ENCODE assay signal across 17 cellular contexts in the genomic region with DNA sequence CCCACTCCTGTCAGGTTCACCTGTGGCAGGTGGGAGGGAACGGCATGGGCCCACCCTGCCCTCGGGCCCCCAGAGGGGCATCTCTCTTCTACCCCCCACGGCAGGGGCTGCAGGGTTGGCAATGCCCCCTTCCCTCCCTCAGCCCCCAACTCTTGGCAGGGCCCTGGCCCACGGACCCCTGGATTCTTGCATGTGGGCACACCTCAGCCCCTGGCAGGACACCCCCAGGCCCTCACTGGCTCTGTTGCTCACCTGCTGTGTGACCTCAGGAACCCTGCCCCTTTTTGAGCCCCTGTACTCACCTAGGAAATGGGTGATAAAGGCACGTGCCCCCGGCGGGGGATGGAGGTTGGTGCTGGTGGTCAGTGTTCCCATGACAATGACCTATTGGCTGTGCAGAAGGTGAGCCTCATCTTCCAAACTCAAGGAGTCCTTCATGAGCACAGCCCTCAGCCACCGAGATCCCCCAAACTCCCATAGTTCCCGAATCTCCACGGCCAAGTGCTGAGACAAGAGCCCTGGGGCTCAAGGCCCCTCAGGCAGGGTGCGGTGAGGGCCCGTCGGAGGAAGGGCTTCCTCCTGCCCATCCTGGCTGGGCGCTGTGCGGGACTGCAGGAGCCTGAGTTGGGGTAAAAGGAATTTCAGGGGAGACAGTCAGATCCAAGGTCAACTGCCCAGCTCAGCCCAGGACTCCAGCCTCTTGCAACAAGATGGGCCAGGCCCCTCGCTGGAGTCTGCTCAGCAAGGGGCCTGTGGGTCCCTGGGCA.
DNase-seq lines count a peak whose midpoint lies in the region; ATAC-seq and TF ChIP-seq lines count a peak whose summit lies in the region.
"Had no signal": no experiment of that assay in that cellular context is flagged by ENCODE, and none has a peak within 500 bp of the region (broad histone marks: within the 10 kb centered on the region; RNA-seq: fewer than 3 reads in every experiment).

No MANE protein-coding gene starts in this region.

- no peaks in the 10 kb centered on the region for H3K36me3 ChIP-seq in neuronal stem cell (replicated peaks in 1 of 2; ENCODE audit: control insufficient read depth in 2 of 2, insufficient read depth in 2 of 2, low read length in 2 of 2)
- no peaks in the 10 kb centered on the region for H3K36me3 ChIP-seq in CD8-positive, alpha-beta memory T cell (ENCODE audit: insufficient read depth, low read length)

- no peaks in the 10 kb centered on the region for H3K36me3 Mint-ChIP-seq in WTC11
- no peaks in the 10 kb centered on the region for H3K36me3 Mint-ChIP-seq in CD8-positive, alpha-beta memory T cell

- peaks cover 15% of the 10 kb centered on the region for H3K27me3 Mint-ChIP-seq in WTC11 (ENCODE audit: low read depth)
- H3K27me3 Mint-ChIP-seq in CD8-positive, alpha-beta memory T cell, result peaks cover 1 to 11% of the 10 kb centered on the region in 2 donors

- no peak overlapping the region for H2AK5ac ChIP-seq in neuronal stem cell (ENCODE audit: low read depth, low read length)

- no CpG with 5 or more reads among the region's 16 CpGs for WGBS in neuronal stem cell (ENCODE audit: extremely low coverage in 2 of 2, insufficient read length in 2 of 2, insufficient replicate concordance in 1 of 2), 2 donors

- no peak overlapping the region for H2BK12ac ChIP-seq in neuronal stem cell (ENCODE audit: low read length)

- no peak overlapping the region for H2AFZ ChIP-seq in neuronal stem cell (ENCODE audit: low read length)
- H2AFZ ChIP-seq: GM23338 had no signal

- peak overlapping the region; percentile 59 for H3K27ac ChIP-seq in 22Rv1
- no peak overlapping the region for H3K27ac ChIP-seq in neuronal stem cell (replicated peaks; ENCODE audit: low read length)
- H3K27ac ChIP-seq in CD8-positive, alpha-beta memory T cell (ENCODE audit: low read depth, low read length), result no peak overlapping the region
- H3K27ac ChIP-seq: A549, C4-2B had no signal

- no peak overlapping the region for H3K23ac ChIP-seq in neuronal stem cell (ENCODE audit: low read depth, low read length, poor library complexity)

- peaks cover 0 to 10% (median 0%) of the 10 kb centered on the region in 3 experiments for H3K27me3 ChIP-seq in neuronal stem cell (ENCODE audit: control insufficient read depth in 3 of 3, insufficient read depth in 3 of 3, low read depth in 1 of 3, low read length in 3 of 3)
- H3K27me3 ChIP-seq in CD8-positive, alpha-beta memory T cell (ENCODE audit: insufficient read depth, low read length, poor library complexity, severe bottlenecking), result no peaks in the 10 kb centered on the region

- CTCF ChIA-PET in WTC11 (lab: Charles Lee), result no interaction called here
- CTCF ChIA-PET in CD8-positive, alpha-beta memory T cell (lab: Charles Lee), result no interaction called here

- H3K9me3 Mint-ChIP-seq in WTC11, result no peaks in the 10 kb centered on the region
- no peaks in the 10 kb centered on the region for H3K9me3 Mint-ChIP-seq in CD8-positive, alpha-beta memory T cell
- H3K9me3 Mint-ChIP-seq: CD4-positive, alpha-beta T cell; GM23338 had no signal

- peaks cover 3 to 7% of the 10 kb centered on the region in 2 donors for H3K4me1 ChIP-seq in neuronal stem cell (ENCODE audit: control insufficient read depth in 2 of 2, insufficient read depth in 1 of 2, low read depth in 1 of 2, low read length in 2 of 2)
- no peaks in the 10 kb centered on the region for H3K4me1 ChIP-seq in CD8-positive, alpha-beta memory T cell (ENCODE audit: insufficient read depth, low read length)
- H3K4me1 ChIP-seq: A549 had no signal

- H3K4ac ChIP-seq in neuronal stem cell (ENCODE audit: low read length), result no peak overlapping the region

- H3K4me1 Mint-ChIP-seq in WTC11, result peaks cover 12% of the 10 kb centered on the region; the same call in 1 of the 2 replicates
- H3K4me1 Mint-ChIP-seq in CD8-positive, alpha-beta memory T cell, result no peaks in the 10 kb centered on the region

- H3K27ac Mint-ChIP-seq in WTC11, result no peak overlapping the region
- H3K27ac Mint-ChIP-seq in CD8-positive, alpha-beta memory T cell, result peak overlapping the region in 1 of 8 donors; percentile 38
- H3K27ac Mint-ChIP-seq: CD4-positive, alpha-beta T cell; GM23338 had no signal

- H4K8ac ChIP-seq in neuronal stem cell (ENCODE audit: low read depth, low read length), result no peak overlapping the region

- TF ChIP-seq CTCF in 22Rv1 (IDR thresholded peaks at IDR 0.05) (no peak), GM13976 (IDR thresholded peaks at IDR 0.05; ENCODE audit: borderline replicate concordance, control extremely low read depth, extremely low read depth, insufficient read depth, missing control alignments) (no peak), WTC11 (IDR thresholded peaks at IDR 0.05) (no peak)

- H2BK120ac ChIP-seq in neuronal stem cell (ENCODE audit: low read depth, low read length), result no peak overlapping the region

- H3K9ac ChIP-seq in neuronal stem cell (ENCODE audit: low read depth, low read length, poor library complexity), result no peak overlapping the region

- peak overlapping the region; percentile 26 for H2BK15ac ChIP-seq in neuronal stem cell (ENCODE audit: low read length)

- no peaks in the 10 kb centered on the region for H3K9me3 ChIP-seq in neuronal stem cell (replicated peaks in 1 of 2; ENCODE audit: control insufficient read depth in 2 of 2, insufficient read depth in 1 of 2, low read depth in 1 of 2, low read length in 2 of 2)
- H3K9me3 ChIP-seq in CD8-positive, alpha-beta memory T cell (ENCODE audit: low read length), result no peaks in the 10 kb centered on the region
- H3K9me3 ChIP-seq: A549 had no signal

- no peak overlapping the region for H4K91ac ChIP-seq in neuronal stem cell (ENCODE audit: low read depth, low read length, poor library complexity)

- no peak overlapping the region for H3K18ac ChIP-seq in neuronal stem cell (ENCODE audit: low read length)

- H3K4me3 Mint-ChIP-seq in WTC11, result no peak overlapping the region
- no peak overlapping the region for H3K4me3 Mint-ChIP-seq in CD8-positive, alpha-beta memory T cell
- H3K4me3 Mint-ChIP-seq: CD4-positive, alpha-beta T cell; GM23338 had no signal

- POLR2A ChIA-PET in WTC11 (lab: Charles Lee), result no interaction called here
- POLR2A ChIA-PET in CD8-positive, alpha-beta memory T cell (lab: Charles Lee), result no interaction called here

- no peak overlapping the region for H3K4me2 ChIP-seq in neuronal stem cell (ENCODE audit: insufficient read depth, low read length, poor library complexity, severe bottlenecking)
- H3K4me2 ChIP-seq: A549, GM23338 had no signal

- no peak overlapping the region for H3K4me3 ChIP-seq in neuronal stem cell (ENCODE audit: low read length in 2 of 2)
- no peak overlapping the region for H3K4me3 ChIP-seq in CD8-positive, alpha-beta memory T cell (ENCODE audit: low read length)
- H3K4me3 ChIP-seq: A549, GM23338 had no signal

- no peak for ATAC-seq in WTC11
- no peak for ATAC-seq in HG03097 (IDR thresholded peaks at IDR 0.05; ENCODE audit: low FRiP score, unreplicated experiment)
- ATAC-seq: A549, GM23338, HCT116 had no signal

- in situ Hi-C loops in GM13976 (cut with MboI; ENCODE audit: low sequenced_read_pairs, unreplicated experiment), result no loop called here

- H2BK5ac ChIP-seq in neuronal stem cell (ENCODE audit: low read length), result peak overlapping the region; percentile 39

- H3K14ac ChIP-seq in neuronal stem cell (ENCODE audit: low read length), result peak overlapping the region; percentile 6

- no peaks in the 10 kb centered on the region for H3K79me1 ChIP-seq in neuronal stem cell (ENCODE audit: low read depth, low read length)

- DNase-seq in GM13976 (ENCODE audit: low spot score) (peak; percentile 23), WTC11 (ENCODE audit: low spot score) (peak; percentile 4), neuronal stem cell (ENCODE audit: low spot score) (no peak), NCI-H1417 (lab: John Stamatoyannopoulos, UW) (no peak), NCI-H2196 treated with DMSO at 0.1 percent for 48 hours (lab: John Stamatoyannopoulos, UW; ENCODE audit: unreplicated experiment) (no peak)
- DNase-seq in CD8-positive, alpha-beta memory T cell, result no peak
- DNase-seq: AML-193; CD4-positive, alpha-beta T cell; DMS153; DMS79; GDM1 had no signal

TF ChIP-seq in WTC11, 78 proteins besides CTCF, POLR2A, EP300 and RAD21 (continues in another document):
- TF ChIP-seq TCF7 (CRISPR knock-in tag; IDR thresholded peaks at IDR 0.05; ENCODE audit: low read depth) (no peak), NR1H2 (CRISPR knock-in tag; IDR thresholded peaks at IDR 0.05) (no peak), FOXP1 (CRISPR knock-in tag; IDR thresholded peaks at IDR 0.05; ENCODE audit: borderline replicate concordance) (no peak), E2F1 (CRISPR knock-in tag; IDR thresholded peaks at IDR 0.05) (no peak), NR3C1 (CRISPR knock-in tag; conservative IDR thresholded peaks at IDR 0.05; ENCODE audit: low read depth) (no peak), SMAD3 (CRISPR knock-in tag; IDR thresholded peaks at IDR 0.05; ENCODE audit: borderline replicate concordance) (no peak), CBFB (CRISPR knock-in tag; IDR thresholded peaks at IDR 0.05; ENCODE audit: low read depth) (no peak)
- TF ChIP-seq, protein P1, sequence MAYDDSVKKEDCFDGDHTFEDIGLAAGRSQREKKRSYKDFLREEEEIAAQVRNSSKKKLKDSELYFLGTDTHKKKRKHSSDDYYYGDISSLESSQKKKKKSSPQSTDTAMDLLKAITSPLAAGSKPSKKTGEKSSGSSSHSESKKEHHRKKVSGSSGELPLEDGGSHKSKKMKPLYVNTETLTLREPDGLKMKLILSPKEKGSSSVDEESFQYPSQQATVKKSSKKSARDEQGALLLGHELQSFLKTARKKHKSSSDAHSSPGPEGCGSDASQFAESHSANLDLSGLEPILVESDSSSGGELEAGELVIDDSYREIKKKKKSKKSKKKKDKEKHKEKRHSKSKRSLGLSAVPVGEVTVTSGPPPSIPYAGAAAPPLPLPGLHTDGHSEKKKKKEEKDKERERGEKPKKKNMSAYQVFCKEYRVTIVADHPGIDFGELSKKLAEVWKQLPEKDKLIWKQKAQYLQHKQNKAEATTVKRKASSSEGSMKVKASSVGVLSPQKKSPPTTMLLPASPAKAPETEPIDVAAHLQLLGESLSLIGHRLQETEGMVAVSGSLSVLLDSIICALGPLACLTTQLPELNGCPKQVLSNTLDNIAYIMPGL (CRISPR knock-in tag; IDR thresholded peaks at IDR 0.05), result no peak

Comparison
In these comparisons a context has a peak if more than half of its experiments do, and no peak if none do; other contexts are left out.
1. DNase-seq: peak in GM13976 (single experiment) and WTC11 (single experiment); none in neuronal stem cell (single experiment), NCI-H1417 (0 of 3), CD8-positive, alpha-beta memory T cell (0 of 5) and NCI-H2196 treated with DMSO at 0.1 percent for 48 hours (single experiment).